Comparison of ENCODE assay signal across 15 cellular contexts in the genomic region with DNA sequence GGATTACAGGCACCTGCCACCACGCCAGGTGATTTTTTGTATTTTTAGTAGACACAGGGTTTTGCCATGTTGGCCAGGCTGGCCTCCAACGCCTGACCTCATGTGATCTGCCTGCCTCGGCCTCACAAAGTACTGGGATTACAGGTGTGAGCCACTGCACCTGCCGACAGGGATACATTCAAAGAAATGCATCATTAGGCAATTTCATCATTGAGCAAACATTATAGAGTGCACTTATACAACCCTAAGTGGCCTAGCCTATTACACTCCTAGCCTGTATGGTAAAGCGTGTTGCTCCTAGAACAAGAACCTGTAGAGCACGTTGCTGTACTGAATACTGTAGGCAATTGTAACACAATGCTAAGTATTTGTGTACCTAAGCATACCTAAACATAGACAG.
"Had no signal": no experiment of that assay in that cellular context is flagged by ENCODE, and none has a peak within 500 bp of the region (broad histone marks: within the 10 kb centered on the region; RNA-seq: fewer than 3 reads in every experiment).

No MANE protein-coding gene starts in this region.

- H3K36me3 Mint-ChIP-seq: activated naive CD4-positive, alpha-beta T cell treated with anti-CD3 and anti-CD28 coated beads, Interleukin-2, amount 50 U/mL, for 24 hours; stimulated activated memory B cell treated with anti-CD40 and anti-IgM and Interleukin-4, amounts not matched to agents 10 μg/mL and 1 μg/mL and 100 μg/mL, for 72 hours had no signal

- H3K9me3 Mint-ChIP-seq: nephron progenitor cell; stimulated activated memory B cell treated with anti-CD40 and anti-IgM and Interleukin-4, amounts not matched to agents 10 μg/mL and 1 μg/mL and 100 μg/mL, for 72 hours had no signal

- H3K4me1 Mint-ChIP-seq: activated naive CD4-positive, alpha-beta T cell treated with anti-CD3 and anti-CD28 coated beads, Interleukin-2, amount 50 U/mL, for 24 hours; stimulated activated memory B cell treated with anti-CD40 and anti-IgM and Interleukin-4, amounts not matched to agents 10 μg/mL and 1 μg/mL and 100 μg/mL, for 72 hours had no signal

- H3K27ac ChIP-seq: colonic mucosa, heart right ventricle, psoas muscle, right lobe of liver, transverse colon had no signal

- H3K4me3 ChIP-seq: colonic mucosa, heart right ventricle, psoas muscle, right lobe of liver, spleen, transverse colon had no signal

- H3K27me3 ChIP-seq: colonic mucosa, heart right ventricle, right lobe of liver, spleen, transverse colon had no signal

- H3K9me3 ChIP-seq: colonic mucosa, heart right ventricle, psoas muscle, right lobe of liver had no signal

- H3K36me3 ChIP-seq: colonic mucosa, heart right ventricle, right lobe of liver, spleen, transverse colon had no signal

- ATAC-seq: left lobe of liver, psoas muscle, right lobe of liver had no signal

- H3K4me3 Mint-ChIP-seq: activated naive CD4-positive, alpha-beta T cell treated with anti-CD3 and anti-CD28 coated beads, Interleukin-2, amount 50 U/mL, for 24 hours; nephron progenitor cell; stimulated activated memory B cell treated with anti-CD40 and anti-IgM and Interleukin-4, amounts not matched to agents 10 μg/mL and 1 μg/mL and 100 μg/mL, for 72 hours had no signal

- H3K4me1 ChIP-seq: colonic mucosa, psoas muscle, right lobe of liver, spleen, transverse colon had no signal

- H3K27me3 Mint-ChIP-seq: activated naive CD4-positive, alpha-beta T cell treated with anti-CD3 and anti-CD28 coated beads, Interleukin-2, amount 50 U/mL, for 24 hours; stimulated activated memory B cell treated with anti-CD40 and anti-IgM and Interleukin-4, amounts not matched to agents 10 μg/mL and 1 μg/mL and 100 μg/mL, for 72 hours had no signal

- DNase-seq: activated T-cell treated with anti-CD3 and anti-CD28 coated beads, Interleukin-2, amount 50 U/mL, for 1 hour; colonic mucosa; effector CD8-positive, alpha-beta T cell; heart right ventricle; islet precursor cell; mesenchymal stem cell; nephron progenitor cell; psoas muscle; right lobe of liver; spleen; stimulated activated CD4-positive, alpha-beta T cell treated with anti-CD3 and anti-CD28 coated beads, Interleukin-1b, Interleukin-23, amount 100 ng/mL, for 48 hours; transverse colon had no signal

- H3K27ac Mint-ChIP-seq: activated naive CD4-positive, alpha-beta T cell treated with anti-CD3 and anti-CD28 coated beads, Interleukin-2, amount 50 U/mL, for 24 hours; nephron progenitor cell; stimulated activated memory B cell treated with anti-CD40 and anti-IgM and Interleukin-4, amounts not matched to agents 10 μg/mL and 1 μg/mL and 100 μg/mL, for 72 hours had no signal
